Comparison of ENCODE assay signal across 8 cellular contexts in the genomic region with DNA sequence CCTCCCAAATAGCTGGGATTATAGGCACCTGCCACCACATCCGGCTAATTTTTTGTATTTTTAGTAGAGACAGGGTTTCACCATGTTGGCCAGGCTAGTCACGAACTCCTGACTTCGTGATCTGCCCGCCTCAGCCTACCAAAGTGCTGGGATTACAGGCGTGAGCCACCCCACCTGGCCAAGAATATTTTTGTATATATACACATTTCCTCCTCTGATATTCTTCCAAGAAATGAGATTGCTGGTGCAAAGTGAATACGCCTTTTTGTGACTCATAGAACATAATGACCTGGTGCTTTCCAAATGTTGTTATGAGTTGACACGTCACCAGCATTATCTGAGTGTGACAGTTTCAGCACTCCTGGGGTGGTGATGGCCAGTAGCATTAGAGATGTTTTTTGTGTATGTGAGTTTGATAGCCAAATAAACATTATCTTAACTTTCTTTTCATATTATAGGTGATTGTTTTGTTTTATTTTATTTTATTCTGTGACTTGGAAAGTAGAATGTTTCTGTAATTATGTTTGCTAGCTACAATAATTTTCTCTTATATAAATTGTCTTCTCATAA. TPM values are rescaled to one million over a fixed set of nuclear protein-coding genes. Genes with fewer than 3 reads are reported as not detected.
DNase-seq lines count a peak whose midpoint lies in the region; ATAC-seq and TF ChIP-seq lines count a peak whose summit lies in the region.

No MANE protein-coding gene starts in this region.

- TF ChIP-seq CTCF in omental fat pad (IDR thresholded peaks at IDR 0.05), result no peak

- no peaks in the 10 kb centered on the region for H3F3A ChIP-seq in GM23248 (ENCODE audit: insufficient read depth)

- H3K4me1 ChIP-seq in GM23248 (ENCODE audit: insufficient read depth), result peaks cover 12% of the 10 kb centered on the region; the same call in 1 of the 2 replicates

- H3K9ac ChIP-seq in GM23248, result no peak overlapping the region

- no peaks in the 10 kb centered on the region for H3K27me3 ChIP-seq in GM23248 (replicated peaks; ENCODE audit: insufficient read depth)

- no peaks in the 10 kb centered on the region for H3K36me3 ChIP-seq in GM23248 (ENCODE audit: low read depth)

- DNase-seq in GM03348 (ENCODE audit: low spot score) (peak; percentile 36), GM23248 (peak; percentile 89), RPMI7951 (ENCODE audit: low read depth) (peak; percentile 39), left cardiac atrium (no peak), NCI-H1694 (lab: John Stamatoyannopoulos, UW) (no peak), HEK293T (ENCODE audit: extremely low spot score) (no peak), omental fat pad (ENCODE audit: low spot score) (no peak), dermis blood vessel endothelial cell (no peak)

- no peaks in the 10 kb centered on the region for H3K9me2 ChIP-seq in GM23248 (ENCODE audit: insufficient read depth)

- in situ Hi-C loops in GM23248 (cut with MboI), result no loop called here

- H3K4me2 ChIP-seq in GM23248 (ENCODE audit: unreplicated experiment), result no peak overlapping the region

- H4K20me1 ChIP-seq in GM23248 (ENCODE audit: insufficient read depth), result no peaks in the 10 kb centered on the region

- intact Hi-C loops in left cardiac atrium (cut with DNase I), result loop anchor here in 1 of 2 donors (2.0 kb wide), 1 partner anchor 54 kb away; no protein-coding TSS in a partner anchor

- 8 to 11% methylated on average over 7 of the region's 7 CpGs for WGBS in GM23248 (ENCODE audit: low coverage in 1 of 2, low lambda C conversion rate in 2 of 2, missing lambda C conversion rate in 2 of 2), 2 experiments

- no peak overlapping the region for H3K4me3 ChIP-seq in GM23248

- no peaks in the 10 kb centered on the region for H3K9me3 ChIP-seq in GM23248 (ENCODE audit: low read depth)

- no peak overlapping the region for H2AFZ ChIP-seq in GM23248

- CTCF ChIA-PET in HEK293T (lab: Yijun Ruan, JAX), result no interaction called here

- H3K79me2 ChIP-seq in GM23248 (ENCODE audit: insufficient read depth), result no peaks in the 10 kb centered on the region

- H3K27ac ChIP-seq in GM23248, result no peak overlapping the region

- ATAC-seq in left cardiac atrium, result peak; percentile 64 to 75
- ATAC-seq in omental fat pad (ENCODE audit: low FRiP score), result no peak

- POLR2A ChIA-PET in HEK293T (lab: Yijun Ruan, JAX), result no interaction called here

TF ChIP-seq in HEK293T, 16 proteins besides CTCF, POLR2A, EP300 and RAD21:
- TF ChIP-seq ZNF384 (IDR thresholded peaks at IDR 0.05), result no peak
- no peak for TF ChIP-seq CTBP1 (IDR thresholded peaks at IDR 0.05; ENCODE audit: borderline replicate concordance)
- no peak for TF ChIP-seq BHLHE40 (IDR thresholded peaks at IDR 0.05; ENCODE audit: borderline replicate concordance)
- TF ChIP-seq L3MBTL2 (conservative IDR thresholded peaks at IDR 0.05), result no peak
- TF ChIP-seq SUZ12 (IDR thresholded peaks at IDR 0.05), result no peak
- TF ChIP-seq NFRKB (IDR thresholded peaks at IDR 0.05), result no peak
- TF ChIP-seq, protein P1, sequence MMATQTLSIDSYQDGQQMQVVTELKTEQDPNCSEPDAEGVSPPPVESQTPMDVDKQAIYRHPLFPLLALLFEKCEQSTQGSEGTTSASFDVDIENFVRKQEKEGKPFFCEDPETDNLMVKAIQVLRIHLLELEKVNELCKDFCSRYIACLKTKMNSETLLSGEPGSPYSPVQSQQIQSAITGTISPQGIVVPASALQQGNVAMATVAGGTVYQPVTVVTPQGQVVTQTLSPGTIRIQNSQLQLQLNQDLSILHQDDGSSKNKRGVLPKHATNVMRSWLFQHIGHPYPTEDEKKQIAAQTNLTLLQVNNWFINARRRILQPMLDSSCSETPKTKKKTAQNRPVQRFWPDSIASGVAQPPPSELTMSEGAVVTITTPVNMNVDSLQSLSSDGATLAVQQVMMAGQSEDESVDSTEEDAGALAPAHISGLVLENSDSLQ (IDR thresholded peaks at IDR 0.05), result no peak
- TF ChIP-seq FOXA1 (IDR thresholded peaks at IDR 0.05), result no peak
- TF ChIP-seq FOXK2 (IDR thresholded peaks at IDR 0.05), result no peak
- TF ChIP-seq ARNT (IDR thresholded peaks at IDR 0.05), result no peak
- no peak for TF ChIP-seq HDGF (IDR thresholded peaks at IDR 0.05; ENCODE audit: borderline replicate concordance)
- no peak for TF ChIP-seq LEF1 (IDR thresholded peaks at IDR 0.05; ENCODE audit: borderline replicate concordance)
- no peak for TF ChIP-seq ELF4 (IDR thresholded peaks at IDR 0.05)

RNA-seq across cellular contexts. Expression of a gene that starts 54.9 kb away (rescaled TPM):
- 4.0 and 6.7 TPM in 2 replicates for total RNA-seq in GM23248 (2014; rRNA removed; shearing (Covaris generic))
- 4.2 and 4.8 TPM in 2 replicates for polyA plus RNA-seq in GM23248 (2016; fragmentation: Nextera tagmentation; extraction: Ambion mirVana)
- total RNA-seq in RPMI7951 (2014; rRNA removed; shearing (Covaris generic)), result 0.12 TPM in 1 of 2 replicates, not detected in the other
- 10 to 100 TPM; 60.9 to 69.6 TPM for total RNA-seq in left cardiac atrium
- 10 to 100 TPM in 1 of 4 donors, 1 to 10 TPM in 3; 1.9 to 10.2 (median 4.8) TPM for total RNA-seq in omental fat pad
- 0.17 TPM in 1 of 2 replicates, not detected in the other for total RNA-seq in dermis blood vessel endothelial cell

Comparison
In these comparisons a context has a peak if more than half of its experiments do, and no peak if none do; other contexts are left out.
1. DNase-seq: peak in GM03348 (single experiment), GM23248 (single experiment) and RPMI7951 (single experiment); none in left cardiac atrium (single experiment), NCI-H1694 (single experiment), HEK293T (single experiment), omental fat pad (single experiment) and dermis blood vessel endothelial cell (single experiment).